ENCODE assay signal across 25 cellular contexts in genomic region chr11:10895285-10895684, GRCh38.
"Had no signal": no experiment of that assay in that cellular context is flagged by ENCODE, and none has a peak within 500 bp of the region (broad histone marks: within the 10 kb centered on the region; RNA-seq: fewer than 3 reads in every experiment).

No MANE protein-coding gene starts in this region.

- H3K36me3 ChIP-seq: adrenal gland, colonic mucosa, left lung, tibial nerve had no signal

- H3K27ac ChIP-seq: adrenal gland, body of pancreas, colonic mucosa, dorsolateral prefrontal cortex, foreskin keratinocyte, left lung, tibial nerve, VCaP had no signal

- ATAC-seq: body of pancreas; foreskin keratinocyte; left lung; sciatic nerve; stimulated activated naive B cell treated with anti-CD40 and anti-IgM and Interleukin-4, amounts not matched to agents 10 μg/mL and 1 μg/mL and 100 μg/mL, for 72 hours had no signal

- H3K27me3 ChIP-seq: adrenal gland, body of pancreas, colonic mucosa, dorsolateral prefrontal cortex, foreskin keratinocyte, left lung, tibial nerve had no signal

- H3K4me3 ChIP-seq: adrenal gland, body of pancreas, colonic mucosa, dorsolateral prefrontal cortex, left lung, lung, tibial nerve had no signal

- DNase-seq: activated CD4-positive, alpha-beta T cell treated with anti-CD3 and anti-CD28 coated beads for 4 hours; activated CD4-positive, alpha-beta T cell treated with anti-CD3 and anti-CD28 coated beads, Interleukin-2, amount 50 U/mL, for 4 hours; activated CD8-positive, alpha-beta memory T cell treated with anti-CD3 and anti-CD28 coated beads for 24 hours; activated effector memory CD4-positive, alpha-beta T cell treated with Interleukin-2 at 50 U/mL for 16 hours; activated naive CD4-positive, alpha-beta T cell treated with Interleukin-2 at 50 U/mL for 16 hours; activated naive CD8-positive, alpha-beta T cell treated with anti-CD3 and anti-CD28 coated beads for 36 hours; adrenal gland; aorta; body of pancreas; cerebellar nuclear complex; colonic mucosa; dorsolateral prefrontal cortex; effector memory CD4-positive, alpha-beta T cell; foreskin keratinocyte; left lung; retina; stimulated activated CD4-positive, alpha-beta T cell treated with anti-CD3 and anti-CD28 coated beads, Interleukin-15, amount 100 ng/mL, for 24 hours; stimulated activated CD4-positive, alpha-beta T cell treated with anti-CD3 and anti-CD28 coated beads, Interleukin-2, amount 100 ng/mL, for 24 hours; stimulated activated naive B cell treated with anti-CD40 and anti-IgM and Interleukin-4, amounts not matched to agents 10 μg/mL and 1 μg/mL and 100 μg/mL, for 72 hours; SW 1271; T-helper 9 cell had no signal

- H3K9me3 ChIP-seq: adrenal gland, body of pancreas, colonic mucosa, tibial nerve had no signal
